In the genomic region with DNA sequence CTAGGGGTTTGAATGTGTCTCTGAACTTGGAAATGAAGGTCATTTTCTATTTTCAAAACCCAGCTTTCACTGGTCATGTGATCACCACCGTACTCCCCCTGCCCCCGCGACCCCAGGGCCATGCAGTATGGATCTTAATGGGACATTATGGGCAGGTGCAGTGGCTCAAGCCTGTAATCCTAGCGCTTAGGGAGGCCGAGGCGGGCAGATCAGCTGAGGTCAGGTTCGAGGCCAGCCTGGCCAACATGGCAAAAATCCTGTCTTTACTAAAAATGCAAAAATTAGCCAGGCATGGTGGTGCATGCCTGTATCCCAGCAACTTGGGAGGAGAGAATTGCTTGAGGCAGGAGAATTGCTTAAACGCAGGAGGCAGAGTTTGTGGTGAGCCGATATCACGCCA, we compare ENCODE assay signal across 26 cellular contexts.
"Had no signal": no experiment of that assay in that cellular context is flagged by ENCODE, and none has a peak within 500 bp of the region (broad histone marks: within the 10 kb centered on the region; RNA-seq: fewer than 3 reads in every experiment).

No MANE protein-coding gene starts in this region.

- H3K27ac ChIP-seq: neutrophil, parathyroid adenoma, prostate gland, spleen had no signal

- H3K9me3 ChIP-seq: esophagus squamous epithelium, heart right ventricle, neutrophil, prostate gland, right atrium auricular region, sigmoid colon, spleen, suprapubic skin, vagina had no signal

- H3K27ac Mint-ChIP-seq: effector memory CD8-positive, alpha-beta T cell; immature natural killer cell; memory B cell; natural killer cell; stimulated activated memory B cell treated with anti-CD40 and anti-IgM and Interleukin-4, amounts not matched to agents 10 μg/mL and 1 μg/mL and 100 μg/mL, for 72 hours had no signal

- H3K4me1 ChIP-seq: parathyroid adenoma, spleen had no signal

- H3K36me3 Mint-ChIP-seq: immature natural killer cell; memory B cell; natural killer cell; stimulated activated memory B cell treated with anti-CD40 and anti-IgM and Interleukin-4, amounts not matched to agents 10 μg/mL and 1 μg/mL and 100 μg/mL, for 72 hours had no signal

- H3K36me3 ChIP-seq: neutrophil, prostate gland, spleen had no signal

- H3K4me3 ChIP-seq: esophagus squamous epithelium, heart right ventricle, prostate gland, right atrium auricular region, sigmoid colon, spleen, suprapubic skin, vagina had no signal

- H3K4me1 Mint-ChIP-seq: immature natural killer cell; memory B cell; natural killer cell; stimulated activated memory B cell treated with anti-CD40 and anti-IgM and Interleukin-4, amounts not matched to agents 10 μg/mL and 1 μg/mL and 100 μg/mL, for 72 hours had no signal

- DNase-seq: cortex of kidney; effector memory CD8-positive, alpha-beta T cell; erythroblast; esophagus squamous epithelium; foreskin melanocyte; glutamatergic neuron; heart right ventricle; hippocampal formation; immature natural killer cell; islet precursor cell; left ventricle myocardium superior; natural killer cell; sigmoid colon; spleen; stimulated activated CD4-positive, alpha-beta T cell treated with anti-CD3 and anti-CD28 coated beads, Interleukin-4, amount 100 ng/mL, for 4 hours; stimulated activated naive CD8-positive, alpha-beta T cell treated with anti-CD3 and anti-CD28 coated beads, Interleukin-15, Interleukin-2, amounts not matched to agents 100 U/mL and 50 U/mL, for 24 hours; trophoblast cell had no signal

- H3K4me3 Mint-ChIP-seq: effector memory CD8-positive, alpha-beta T cell; immature natural killer cell; memory B cell; natural killer cell; neural crest cell; stimulated activated memory B cell treated with anti-CD40 and anti-IgM and Interleukin-4, amounts not matched to agents 10 μg/mL and 1 μg/mL and 100 μg/mL, for 72 hours had no signal

- H3K9me3 Mint-ChIP-seq: effector memory CD8-positive, alpha-beta T cell; memory B cell; natural killer cell; neural crest cell; stimulated activated memory B cell treated with anti-CD40 and anti-IgM and Interleukin-4, amounts not matched to agents 10 μg/mL and 1 μg/mL and 100 μg/mL, for 72 hours had no signal

- H3K27me3 ChIP-seq: esophagus squamous epithelium, heart right ventricle, neutrophil, right atrium auricular region, sigmoid colon, suprapubic skin, vagina had no signal
